Comparison of ENCODE assay signal across 17 cellular contexts in genomic region chr12:132717531-132718387, GRCh38. TPM values are rescaled to one million over a fixed set of nuclear protein-coding genes. Genes with fewer than 3 reads are reported as not detected.
DNase-seq lines count a peak whose midpoint lies in the region; ATAC-seq and TF ChIP-seq lines count a peak whose summit lies in the region.
"Had no signal": no experiment of that assay in that cellular context is flagged by ENCODE, and none has a peak within 500 bp of the region (broad histone marks: within the 10 kb centered on the region; RNA-seq: fewer than 3 reads in every experiment).

No MANE protein-coding gene starts in this region.

- peaks cover 45% of the 10 kb centered on the region for H3K79me2 ChIP-seq in HCT116 (ENCODE audit: insufficient read depth, low read length)

- ATAC-seq in HCT116, result peak; percentile 6; the same call in 1 of the 2 replicates
- no peak for ATAC-seq in HG02588 (IDR thresholded peaks at IDR 0.05; ENCODE audit: unreplicated experiment)
- ATAC-seq in GM19463 (IDR thresholded peaks at IDR 0.05; ENCODE audit: unreplicated experiment), result no peak
- ATAC-seq: sciatic nerve had no signal

- no peak for DNase-seq in HCT116 (ENCODE audit: low read depth, low spot score)
- peak; percentile 23 for DNase-seq in endothelial cell (ENCODE audit: low spot score)
- no peak for DNase-seq in activated CD4-positive, alpha-beta T cell treated with anti-CD3 and anti-CD28 coated beads for 1 hour
- DNase-seq: activated CD4-positive, alpha-beta T cell treated with anti-CD3 and anti-CD28 coated beads for 4 hours; activated CD8-positive, alpha-beta memory T cell treated with anti-CD3 and anti-CD28 coated beads, Interleukin-2, amount 50 U/mL, for 48 hours; activated naive CD4-positive, alpha-beta T cell; Calu3; colonic mucosa; HFFc6; NCI-H187; NCI-H510A had no signal

- H3K9me3 Mint-ChIP-seq in endothelial cell (ENCODE audit: unreplicated experiment), result no peaks in the 10 kb centered on the region
- H3K9me3 Mint-ChIP-seq: T-helper 2 cell treated with Interferon-gamma antibody and Interleukin-4, amounts not matched to agents 5 μg/mL and 100 μg/mL, for 36 hours had no signal

- intact Hi-C loops in HCT116 (cut with micrococcal nuclease), result no loop called here

- no peak overlapping the region for H3K27ac Mint-ChIP-seq in endothelial cell (ENCODE audit: unreplicated experiment)
- H3K27ac Mint-ChIP-seq: HFFc6; T-helper 2 cell treated with Interferon-gamma antibody and Interleukin-4, amounts not matched to agents 5 μg/mL and 100 μg/mL, for 36 hours had no signal

- POLR2A ChIA-PET in HCT116 (lab: Charles Lee), result no interaction called here

- RAD21 ChIA-PET in HCT116 (lab: Charles Lee; ENCODE audit: low non-redundant PET in 1 of 2, low total read pairs in 2 of 2, uncharacterized antibody in 2 of 2, unreplicated experiment in 2 of 2), result no interaction called here

- no peak for TF ChIP-seq POLR2A in HCT116 (IDR thresholded peaks at IDR 0.05; ENCODE audit: borderline replicate concordance, extremely low read depth, insufficient read depth, insufficient read length)

- H3K4me3 ChIP-seq in BLaER1 (no peak overlapping the region), HCT116 (replicated peaks in 1 of 2; ENCODE audit: low read depth in 1 of 2, low read length in 2 of 2) (no peak overlapping the region)
- H3K4me3 ChIP-seq: colonic mucosa, suprapubic skin had no signal

- H3K9ac ChIP-seq in BLaER1, result no peak overlapping the region
- no peak overlapping the region for H3K9ac ChIP-seq in HCT116 (ENCODE audit: low read length)

- peaks cover 9% of the 10 kb centered on the region for H3K27me3 Mint-ChIP-seq in endothelial cell (ENCODE audit: unreplicated experiment)

- peaks cover 24% of the 10 kb centered on the region for H3K36me3 Mint-ChIP-seq in endothelial cell (ENCODE audit: low read depth, unreplicated experiment)

- no peak overlapping the region for H2AFZ ChIP-seq in HCT116 (ENCODE audit: low read depth, low read length, poor library complexity, severe bottlenecking)

- no peaks in the 10 kb centered on the region for H3K9me2 ChIP-seq in HCT116 (ENCODE audit: insufficient read depth)

- H3K27ac ChIP-seq in BLaER1, result no peak overlapping the region; the same call in 1 of the 2 replicates
- no peak overlapping the region for H3K27ac ChIP-seq in HCT116 (ENCODE audit: low read depth, low read length)
- H3K27ac ChIP-seq: colonic mucosa, suprapubic skin had no signal

- H3K4me1 Mint-ChIP-seq in endothelial cell (ENCODE audit: unreplicated experiment), result no peaks in the 10 kb centered on the region

- H3K4me2 ChIP-seq in BLaER1 (peak overlapping the region; percentile 68), HCT116 (ENCODE audit: low read length) (no peak overlapping the region)

- H3K36me3 ChIP-seq in BLaER1 (peaks cover 95% of the 10 kb centered on the region), HCT116 (ENCODE audit: control insufficient read depth in 1 of 2, insufficient read depth in 2 of 2, low read length in 2 of 2) (peaks cover 21 to 25% of the 10 kb centered on the region in 2 experiments; a peak in 3 of 4 replicates)

- no peak for TF ChIP-seq RAD21 in HCT116 (IDR thresholded peaks at IDR 0.05; ENCODE audit: low read depth)

- no TSS peak for BruUV-seq in HCT116 (replicated peaks; lab: Mats Ljungman, UMichigan)

- H3K27me3 ChIP-seq in BLaER1 (no peaks in the 10 kb centered on the region), HCT116 (ENCODE audit: insufficient read depth, low read length) (no peaks in the 10 kb centered on the region)
- H3K27me3 ChIP-seq: colonic mucosa, suprapubic skin had no signal

- H3K4me3 Mint-ChIP-seq in endothelial cell (ENCODE audit: unreplicated experiment), result no peak overlapping the region
- H3K4me3 Mint-ChIP-seq: HFFc6; T-helper 2 cell treated with Interferon-gamma antibody and Interleukin-4, amounts not matched to agents 5 μg/mL and 100 μg/mL, for 36 hours had no signal

- TF ChIP-seq CTCF in HCT116 (IDR thresholded peaks at IDR 0.05 in 2 of 3, conservative IDR thresholded peaks at IDR 0.05 in 1 of 3; ENCODE audit: borderline replicate concordance in 1 of 3, insufficient read depth in 1 of 3, low read depth in 2 of 3, low read length in 2 of 3) (no peak), endothelial cell (IDR thresholded peaks at IDR 0.05; ENCODE audit: unreplicated experiment) (no peak)

- peaks cover 97% of the 10 kb centered on the region for H4K20me1 ChIP-seq in BLaER1
- H4K20me1 ChIP-seq in HCT116 (ENCODE audit: insufficient read depth), result no peaks in the 10 kb centered on the region

- H3K9me3 ChIP-seq in BLaER1 (no peaks in the 10 kb centered on the region), HCT116 (ENCODE audit: control insufficient read depth in 1 of 2, insufficient read depth in 1 of 2, low read depth in 1 of 2, low read length in 2 of 2) (no peaks in the 10 kb centered on the region)
- H3K9me3 ChIP-seq: colonic mucosa, suprapubic skin had no signal

- CTCF ChIA-PET in HCT116 (lab: Charles Lee), result no interaction called here

- peaks cover 39% of the 10 kb centered on the region for H3K4me1 ChIP-seq in BLaER1
- H3K4me1 ChIP-seq in HCT116 (ENCODE audit: control insufficient read depth in 1 of 2, insufficient read depth in 2 of 2, low read length in 2 of 2), result no peaks in the 10 kb centered on the region
- H3K4me1 ChIP-seq: colonic mucosa had no signal

TF ChIP-seq in HCT116, 20 proteins besides CTCF, POLR2A, EP300 and RAD21 (continues in another document):
- no peak for TF ChIP-seq SRF (IDR thresholded peaks at IDR 0.05; ENCODE audit: low read depth)
- TF ChIP-seq SP1 (IDR thresholded peaks at IDR 0.05; ENCODE audit: low read depth), result no peak
- no peak for TF ChIP-seq ELF1 (IDR thresholded peaks at IDR 0.05; ENCODE audit: borderline replicate concordance, low read depth)
- no peak for TF ChIP-seq SIN3A (IDR thresholded peaks at IDR 0.05; ENCODE audit: low read depth)
- no peak for TF ChIP-seq YY1 (IDR thresholded peaks at IDR 0.05; ENCODE audit: extremely low read depth, insufficient replicate concordance, low read depth, low read length)
- no peak for TF ChIP-seq TCF7L2 (IDR thresholded peaks at IDR 0.05; ENCODE audit: borderline replicate concordance, extremely low read depth, insufficient read depth, insufficient read length)
- no peak for TF ChIP-seq FOSL1 (IDR thresholded peaks at IDR 0.05; ENCODE audit: low read depth)
- no peak for TF ChIP-seq JUND (IDR thresholded peaks at IDR 0.05)
- no peak for TF ChIP-seq CEBPB (IDR thresholded peaks at IDR 0.05; ENCODE audit: low read depth)
- no peak for TF ChIP-seq REST (IDR thresholded peaks at IDR 0.05; ENCODE audit: low read depth)
- no peak for TF ChIP-seq MAX (IDR thresholded peaks at IDR 0.05)
- no peak for TF ChIP-seq ZFX (IDR thresholded peaks at IDR 0.05)
- no peak for TF ChIP-seq POLR2AphosphoS5 (IDR thresholded peaks at IDR 0.05; ENCODE audit: low read depth, low read length)
- no peak for TF ChIP-seq EZH2phosphoT487 (IDR thresholded peaks at IDR 0.05; ENCODE audit: borderline replicate concordance)
- no peak for TF ChIP-seq CBX3 (IDR thresholded peaks at IDR 0.05; ENCODE audit: low read depth)
- TF ChIP-seq EZH2 (IDR thresholded peaks at IDR 0.05), result no peak
- TF ChIP-seq EGR1 (IDR thresholded peaks at IDR 0.05; ENCODE audit: low read depth), result no peak
- TF ChIP-seq ZNF274 (IDR thresholded peaks at IDR 0.05; ENCODE audit: low read depth, low read length), result no peak

RNA-seq across cellular contexts. Expression of gene PGAM5, which starts 7.1 kb away (rescaled TPM):
- total RNA-seq in HCT116 (2021; ENCODE audit: unreplicated experiment) (98.3 TPM), endothelial cell (ENCODE audit: unreplicated experiment) (43.9 TPM)
- 48.9 and 51.5 TPM in 2 replicates for polyA plus RNA-seq in HCT116 (2012)

RNA-seq across cellular contexts. Expression of gene PXMP2, which starts 30.4 kb away (rescaled TPM):
- total RNA-seq in HCT116 (2021; ENCODE audit: unreplicated experiment) (30.9 TPM), endothelial cell (ENCODE audit: unreplicated experiment) (18.6 TPM)
- 24.5 and 33.0 TPM in 2 replicates for polyA plus RNA-seq in HCT116 (2012)

RNA-seq across cellular contexts. Expression of gene POLE, which starts 30.6 kb away (rescaled TPM):
- 128 TPM for total RNA-seq in HCT116 (2021; ENCODE audit: unreplicated experiment)
- polyA plus RNA-seq in HCT116 (2012), result 58.0 and 71.0 TPM in 2 replicates
- 137 TPM for total RNA-seq in endothelial cell (ENCODE audit: unreplicated experiment)

RNA-seq across cellular contexts. Expression of gene ANKLE2, which starts 43.9 kb away (rescaled TPM):
- 68.8 TPM for total RNA-seq in HCT116 (2021; ENCODE audit: unreplicated experiment)
- 61.0 and 74.0 TPM in 2 replicates for polyA plus RNA-seq in HCT116 (2012)
- total RNA-seq in endothelial cell (ENCODE audit: unreplicated experiment), result 96.2 TPM
